ENCODE assay signal across 16 cellular contexts in the genomic region with DNA sequence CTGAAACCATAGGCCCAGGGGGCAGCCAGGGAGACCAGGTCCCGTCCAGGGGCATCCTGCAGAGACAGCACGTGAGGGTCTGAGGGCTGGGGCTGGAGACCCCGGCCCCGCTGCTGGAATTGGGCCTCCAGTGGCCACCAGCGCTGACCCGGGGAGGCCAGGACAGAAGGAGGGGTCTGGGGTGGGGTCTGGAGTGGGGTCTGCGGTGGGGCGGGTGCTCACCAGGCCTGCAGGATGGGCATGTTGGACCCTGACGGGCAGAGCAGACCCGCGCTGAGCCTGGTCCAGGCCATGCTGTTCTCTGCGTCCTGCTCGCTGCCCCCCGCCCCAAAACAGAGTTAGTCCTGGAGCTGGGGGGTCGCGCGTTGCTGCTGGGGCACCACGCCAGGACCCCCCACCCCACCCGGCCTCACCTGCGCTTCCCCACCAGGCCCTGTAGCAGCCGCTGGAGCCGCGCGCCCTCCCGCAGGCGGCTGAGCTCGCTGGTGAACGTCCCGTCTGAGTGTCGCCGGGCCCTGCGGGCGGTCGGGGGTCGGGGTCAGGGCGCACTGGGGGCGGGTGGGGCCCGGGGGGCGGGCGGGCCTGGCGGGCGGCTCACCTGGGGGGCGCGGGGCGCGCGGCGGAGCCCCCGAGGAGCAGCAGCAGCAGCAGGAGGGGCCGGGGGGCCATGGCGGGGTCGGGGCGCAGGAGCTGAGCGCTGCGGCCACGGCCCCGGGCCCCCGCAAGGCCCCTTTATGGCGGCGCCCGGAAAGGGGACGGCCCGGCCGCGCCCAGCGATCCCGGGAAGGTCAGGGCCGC. TPM values are rescaled to one million over a fixed set of nuclear protein-coding genes. Genes with fewer than 3 reads are reported as not detected.
DNase-seq lines count a peak whose midpoint lies in the region; ATAC-seq, FAIRE-seq and TF ChIP-seq lines count a peak whose summit lies in the region.
"Had no signal": no experiment of that assay in that cellular context is flagged by ENCODE, and none has a peak within 500 bp of the region (broad histone marks: within the 10 kb centered on the region; RNA-seq: fewer than 3 reads in every experiment).

A gene with protein sequence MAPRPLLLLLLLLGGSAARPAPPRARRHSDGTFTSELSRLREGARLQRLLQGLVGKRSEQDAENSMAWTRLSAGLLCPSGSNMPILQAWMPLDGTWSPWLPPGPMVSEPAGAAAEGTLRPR (minus strand): TSS at position 707 of the 798 bp plus-strand sequence. CDS start 38 bp downstream, at position 669.

- 36% methylated on average over 28 of the region's 68 CpGs for WGBS in mesenchymal stem cell
- WGBS in small intestine, 3 donors: 6 to 15% (median 8%) methylated on average over 20 to 68 of the region's 68 CpGs

- no peak within 1 kb of the TSS for H2BK12ac ChIP-seq in mesenchymal stem cell (ENCODE audit: low read length in 2 of 2)

- no peak for ATAC-seq in HG03457 (IDR thresholded peaks at IDR 0.05; ENCODE audit: unreplicated experiment)
- ATAC-seq in HG03280 (IDR thresholded peaks at IDR 0.05; ENCODE audit: unreplicated experiment): no peak
- no peak for ATAC-seq in HG02884 (IDR thresholded peaks at IDR 0.05; ENCODE audit: unreplicated experiment)

- H3K4me1 Mint-ChIP-seq in IgD-negative memory B cell (peaks cover 13 to 17% (median 14%) of the 10 kb centered on the region in 3 donors), astrocyte (ENCODE audit: low read depth, unreplicated experiment) (peaks cover 23% of the 10 kb centered on the region)

- no peak for TF ChIP-seq CTCF in astrocyte (IDR thresholded peaks at IDR 0.05; ENCODE audit: insufficient read depth, low read depth, low read length)

- no peak for DNase-seq in astrocyte (ENCODE audit: low read depth)
- no peak for DNase-seq in mesenchymal stem cell
- DNase-seq in small intestine: no peak
- DNase-seq: activated naive CD4-positive, alpha-beta T cell treated with anti-CD3 and anti-CD28 coated beads for 36 hours; KG1; NCI-H1417; NCI-H226; stimulated activated CD4-positive, alpha-beta T cell treated with anti-CD3 and anti-CD28 coated beads, Interleukin-2, amount 100 ng/mL, for 48 hours had no signal

- H3K27ac Mint-ChIP-seq in IgD-negative memory B cell: peak within 1 kb of the TSS in 1 of 3 donors; percentile 76
- H3K27ac Mint-ChIP-seq in astrocyte (ENCODE audit: unreplicated experiment): peak within 1 kb of the TSS; percentile 98
- H3K27ac Mint-ChIP-seq: activated naive CD4-positive, alpha-beta T cell treated with anti-CD3 and anti-CD28 coated beads for 36 hours had no signal

- H3K9ac ChIP-seq in astrocyte (ENCODE audit: low read length) (no peak within 1 kb of the TSS), mesenchymal stem cell (ENCODE audit: low read length) (no peak within 1 kb of the TSS)

- H3K9me3 Mint-ChIP-seq in IgD-negative memory B cell (no peaks in the 10 kb centered on the region), astrocyte (ENCODE audit: unreplicated experiment) (peaks cover 4% of the 10 kb centered on the region)
- H3K9me3 Mint-ChIP-seq: activated naive CD4-positive, alpha-beta T cell treated with anti-CD3 and anti-CD28 coated beads for 36 hours had no signal

- H3K36me3 ChIP-seq in astrocyte (ENCODE audit: insufficient read depth, low read length) (no peaks in the 10 kb centered on the region), mesenchymal stem cell (ENCODE audit: control insufficient read depth in 1 of 2, insufficient read depth in 2 of 2, low read depth in 1 of 2, low read length in 2 of 2) (peaks cover 0 to 36% of the 10 kb centered on the region in 2 experiments), small intestine (ENCODE audit: control insufficient read depth in 2 of 2, insufficient read depth in 2 of 2, low read length in 2 of 2) (no peaks in the 10 kb centered on the region)
- H3K36me3 ChIP-seq: cardiac muscle cell had no signal

- peak within 1 kb of the TSS in 3 of 4 donors; percentile 25 to 57 (median 26) for H3K4me3 Mint-ChIP-seq in IgD-negative memory B cell
- H3K4me3 Mint-ChIP-seq in astrocyte (ENCODE audit: unreplicated experiment): peak within 1 kb of the TSS; percentile 34
- H3K4me3 Mint-ChIP-seq: activated naive CD4-positive, alpha-beta T cell treated with anti-CD3 and anti-CD28 coated beads for 36 hours had no signal

- H3K27me3 Mint-ChIP-seq in IgD-negative memory B cell (peaks cover 27% of the 10 kb centered on the region), astrocyte (ENCODE audit: low read depth, unreplicated experiment) (no peaks in the 10 kb centered on the region)

- H3K9me3 ChIP-seq in astrocyte (ENCODE audit: insufficient read depth, low read depth, low read length) (no peaks in the 10 kb centered on the region), mesenchymal stem cell (ENCODE audit: control insufficient read depth, low read length) (no peaks in the 10 kb centered on the region), small intestine (ENCODE audit: control insufficient read depth, low read depth) (no peaks in the 10 kb centered on the region)
- H3K9me3 ChIP-seq: upper lobe of left lung had no signal

- H3K27ac ChIP-seq in astrocyte (ENCODE audit: low read depth, low read length) (no peak within 1 kb of the TSS), mesenchymal stem cell (ENCODE audit: low read length, poor library complexity, severe bottlenecking) (no peak within 1 kb of the TSS), small intestine (ENCODE audit: low read depth in 1 of 2, low read length in 1 of 2) (no peak within 1 kb of the TSS)
- H3K27ac ChIP-seq: upper lobe of left lung had no signal

- no peak within 1 kb of the TSS for H3K4ac ChIP-seq in mesenchymal stem cell (ENCODE audit: low read depth in 1 of 2, low read length in 2 of 2)

- H4K91ac ChIP-seq in mesenchymal stem cell (ENCODE audit: low read length): peak within 1 kb of the TSS; percentile 25

- peaks cover 5% of the 10 kb centered on the region for H4K20me1 ChIP-seq in astrocyte (ENCODE audit: insufficient read depth, low read length)

- no peaks in the 10 kb centered on the region for H3K79me2 ChIP-seq in astrocyte (ENCODE audit: insufficient read depth, low read length)

- H3K27me3 ChIP-seq in astrocyte (ENCODE audit: insufficient read depth, low read length) (peaks cover 2% of the 10 kb centered on the region), mesenchymal stem cell (ENCODE audit: control insufficient read depth in 1 of 2, insufficient read depth in 1 of 2, low read length in 2 of 2) (peaks cover 18% of the 10 kb centered on the region in 2 experiments), small intestine (ENCODE audit: control insufficient read depth in 2 of 2, insufficient read depth in 2 of 2, low read length in 2 of 2) (no peaks in the 10 kb centered on the region)

- no peak within 1 kb of the TSS for H2BK120ac ChIP-seq in mesenchymal stem cell (ENCODE audit: low read depth, low read length)

- H3K4me3 ChIP-seq in astrocyte (ENCODE audit: insufficient read depth, low read depth, low read length) (no peak within 1 kb of the TSS), mesenchymal stem cell (ENCODE audit: insufficient read depth in 1 of 2, low read depth in 1 of 2, low read length in 2 of 2) (no peak within 1 kb of the TSS), small intestine (ENCODE audit: low read depth in 1 of 2, low read length in 2 of 2) (peak within 1 kb of the TSS in 1 of 2 donors; percentile 17)
- H3K4me3 ChIP-seq: cardiac muscle cell had no signal

- H2BK15ac ChIP-seq in mesenchymal stem cell (ENCODE audit: low read depth, poor library complexity, severe bottlenecking): no peak within 1 kb of the TSS

- H3K4me2 ChIP-seq in astrocyte (ENCODE audit: low read length) (peak within 1 kb of the TSS; percentile 78), mesenchymal stem cell (ENCODE audit: low read length, poor library complexity, severe bottlenecking) (no peak within 1 kb of the TSS)

- H3K18ac ChIP-seq in mesenchymal stem cell (ENCODE audit: low read depth in 1 of 2, low read length in 2 of 2): peak within 1 kb of the TSS in 1 of 2 experiments; percentile 21

- H3K79me1 ChIP-seq in mesenchymal stem cell (replicated peaks; ENCODE audit: low read length, poor library complexity, severe bottlenecking): peaks cover 2% of the 10 kb centered on the region

- H2BK5ac ChIP-seq in mesenchymal stem cell (ENCODE audit: low read depth, low read length, poor library complexity, severe bottlenecking): no peak within 1 kb of the TSS

- peak within 1 kb of the TSS in 1 of 2 experiments; percentile 59 for H3K23ac ChIP-seq in mesenchymal stem cell (ENCODE audit: low read length in 2 of 2)

- no peak within 1 kb of the TSS for H3K14ac ChIP-seq in mesenchymal stem cell (ENCODE audit: low read length in 2 of 2)

- no peak within 1 kb of the TSS for H4K8ac ChIP-seq in mesenchymal stem cell (ENCODE audit: low read length)

- H3K4me1 ChIP-seq in astrocyte (ENCODE audit: insufficient read depth, low read length) (peaks cover 15% of the 10 kb centered on the region), mesenchymal stem cell (ENCODE audit: control insufficient read depth, insufficient read depth, low read depth, low read length) (peaks cover 23% of the 10 kb centered on the region), small intestine (ENCODE audit: control insufficient read depth in 2 of 2, insufficient read depth in 1 of 2, low read depth in 1 of 2, low read length in 1 of 2) (no peaks in the 10 kb centered on the region)

- H3K36me3 Mint-ChIP-seq in IgD-negative memory B cell (peaks cover 4% of the 10 kb centered on the region), astrocyte (ENCODE audit: low read depth, unreplicated experiment) (peaks cover 9% of the 10 kb centered on the region)

- H2AK5ac ChIP-seq in mesenchymal stem cell (ENCODE audit: low read length, severe bottlenecking): peak within 1 kb of the TSS; percentile 56

- FAIRE-seq in astrocyte (lab: Jason Lieb, UNC) (no peak), small intestine (lab: Jason Lieb, UNC) (no peak)
- FAIRE-seq: endothelial cell of umbilical vein had no signal

- H2AFZ ChIP-seq in astrocyte (ENCODE audit: low read depth, low read length) (no peak within 1 kb of the TSS), mesenchymal stem cell (ENCODE audit: low read depth, low read length) (no peak within 1 kb of the TSS)

RNA-seq across cellular contexts. Expression of the gene that starts here (rescaled TPM):
- polyA plus RNA-seq in IgD-negative memory B cell: not detected
- total RNA-seq in astrocyte: 2.0 and 4.0 TPM in 2 replicates
- not detected for polyA plus RNA-seq in mesenchymal stem cell (2013, experiment 1 of 2)
- polyA plus RNA-seq in mesenchymal stem cell (2013, experiment 2 of 2): not detected
- 10 to 100 TPM in 2 of 3 donors, 1 to 10 TPM in 1; 4.8 to 25.7 (median 18.9) TPM for polyA plus RNA-seq in small intestine
- total RNA-seq: activated naive CD4-positive, alpha-beta T cell treated with anti-CD3 and anti-CD28 coated beads for 36 hours; endothelial cell of umbilical vein; SK-MEL-5 had no signal
- polyA plus RNA-seq: endothelial cell of umbilical vein had no signal
